In genomic region chr17:73092518-73093135, GRCh38 we compare ENCODE assay signal across 1 cellular context.
TF ChIP-seq lines count a peak whose summit lies in the region.

Gene SLC39A11, minus strand, starts transcription at chr17:73092688. Its CDS starts 3,924 bp downstream, at chr17:73088764.

TF ChIP-seq in HepG2, 621 proteins besides CTCF, POLR2A, EP300 and RAD21 (continued from another document and continues in another):
- TF ChIP-seq ZNF44 (CRISPR knock-in tag; IDR thresholded peaks at IDR 0.05) (peak; percentile 83; the same call in 1 of the 2 replicates), KAT8 (CRISPR knock-in tag; IDR thresholded peaks at IDR 0.05) (peak; percentile 91), ZIK1 (CRISPR knock-in tag; IDR thresholded peaks at IDR 0.05; ENCODE audit: borderline replicate concordance, low read depth) (peak; percentile 78; the same call in 1 of the 2 replicates), ZNF512B (CRISPR knock-in tag; IDR thresholded peaks at IDR 0.05; ENCODE audit: borderline replicate concordance) (no peak), PHF20 (CRISPR knock-in tag; IDR thresholded peaks at IDR 0.05) (peak; percentile 74; the same call in 1 of the 2 replicates), ZNF777 (CRISPR knock-in tag; IDR thresholded peaks at IDR 0.05) (no peak), ETS1 (CRISPR knock-in tag; IDR thresholded peaks at IDR 0.05) (no peak), ZEB1 (IDR thresholded peaks at IDR 0.05; ENCODE audit: insufficient replicate concordance, low read depth) (peak; percentile 40), HOMEZ (CRISPR knock-in tag; IDR thresholded peaks at IDR 0.05; ENCODE audit: low read depth) (no peak), PLSCR1 (CRISPR knock-in tag; IDR thresholded peaks at IDR 0.05; ENCODE audit: borderline replicate concordance) (no peak), HMGXB3 (CRISPR knock-in tag; IDR thresholded peaks at IDR 0.05; ENCODE audit: borderline replicate concordance) (peak; percentile 14; the same call in 1 of the 2 replicates), HOXA9 (CRISPR knock-in tag; IDR thresholded peaks at IDR 0.05; ENCODE audit: borderline replicate concordance) (0 out of 2 replicates have a peak, but pooled peaks have one; percentile 36), ZSCAN9 (CRISPR knock-in tag; IDR thresholded peaks at IDR 0.05; ENCODE audit: borderline replicate concordance) (peak; percentile 86; the same call in 1 of the 2 replicates), SP5 (CRISPR knock-in tag; IDR thresholded peaks at IDR 0.05; ENCODE audit: borderline replicate concordance, low read depth) (peak; percentile 96), DPF2 (CRISPR knock-in tag; IDR thresholded peaks at IDR 0.05; ENCODE audit: borderline replicate concordance, low read depth) (no peak), HNRNPK (IDR thresholded peaks at IDR 0.05; ENCODE audit: low read depth, low read length, poor library complexity, severe bottlenecking) (peak; percentile 70), MAZ (IDR thresholded peaks at IDR 0.05; ENCODE audit: borderline replicate concordance, low read depth, low read length) (peak; percentile 95), MAZ (CRISPR knock-in tag; IDR thresholded peaks at IDR 0.05; ENCODE audit: low read depth) (peak; percentile 63), SMAD3 (CRISPR knock-in tag; IDR thresholded peaks at IDR 0.05) (peak; percentile 48; the same call in 1 of the 2 replicates), STAT6 (CRISPR knock-in tag; IDR thresholded peaks at IDR 0.05; ENCODE audit: borderline replicate concordance) (0 out of 2 replicates have a peak, but pooled peaks have one; percentile 32), MXD1 (CRISPR knock-in tag; IDR thresholded peaks at IDR 0.05) (peak; percentile 98; the same call in 1 of the 2 replicates), ZNF263 (CRISPR knock-in tag; IDR thresholded peaks at IDR 0.05) (no peak), MXD4 (CRISPR knock-in tag; IDR thresholded peaks at IDR 0.05) (peak; percentile 95), SIN3B (IDR thresholded peaks at IDR 0.05; ENCODE audit: low read length) (peak; percentile 57; the same call in 1 of the 2 replicates), HDAC2 (CRISPR knock-in tag; IDR thresholded peaks at IDR 0.05) (peak; percentile 85), CENPT (CRISPR knock-in tag; IDR thresholded peaks at IDR 0.05; ENCODE audit: low read depth) (no peak; the same call in 1 of the 2 replicates), ARID2 (CRISPR knock-in tag; IDR thresholded peaks at IDR 0.05; ENCODE audit: borderline replicate concordance) (no peak), ZNF430 (CRISPR knock-in tag; IDR thresholded peaks at IDR 0.05) (peak; percentile 92; the same call in 1 of the 2 replicates), ASH2L (IDR thresholded peaks at IDR 0.05; ENCODE audit: insufficient read length, low read depth, low read length) (peak; percentile 61), MTF2 (CRISPR knock-in tag; IDR thresholded peaks at IDR 0.05; ENCODE audit: borderline replicate concordance) (no peak), ZBTB1 (CRISPR knock-in tag; IDR thresholded peaks at IDR 0.05; ENCODE audit: borderline replicate concordance) (peak; percentile 57; the same call in 1 of the 2 replicates), YY1 (IDR thresholded peaks at IDR 0.05; ENCODE audit: insufficient read depth, insufficient replicate concordance, low read depth, low read length) (peak; percentile 60), ZNF879 (CRISPR knock-in tag; IDR thresholded peaks at IDR 0.05) (peak; percentile 28; the same call in 1 of the 2 replicates), SRSF1 (optimal IDR thresholded peaks at IDR 0.05; ENCODE audit: low read depth, low read length) (peak; percentile 97), BATF2 (CRISPR knock-in tag; IDR thresholded peaks at IDR 0.05) (no peak), MED1 (CRISPR knock-in tag; IDR thresholded peaks at IDR 0.05) (peak; percentile 53; the same call in 1 of the 2 replicates), ZNF557 (CRISPR knock-in tag; IDR thresholded peaks at IDR 0.05) (no peak), ZNF17 (CRISPR knock-in tag; IDR thresholded peaks at IDR 0.05) (no peak), MTA1 (CRISPR knock-in tag; IDR thresholded peaks at IDR 0.05; ENCODE audit: borderline replicate concordance) (peak; percentile 44; the same call in 1 of the 2 replicates), SRF (IDR thresholded peaks at IDR 0.05; ENCODE audit: low read depth, low read length) (no peak), MEF2D (CRISPR knock-in tag; IDR thresholded peaks at IDR 0.05) (peak; percentile 73; the same call in 1 of the 2 replicates), RFX5 (IDR thresholded peaks at IDR 0.05; ENCODE audit: low read depth, low read length) (no peak), ZNF839 (CRISPR knock-in tag; IDR thresholded peaks at IDR 0.05; ENCODE audit: borderline replicate concordance) (0 out of 2 replicates have a peak, but pooled peaks have one; percentile 21), HINFP (CRISPR knock-in tag; IDR thresholded peaks at IDR 0.05; ENCODE audit: low read depth) (peak; percentile 87; the same call in 1 of the 2 replicates), CSRNP1 (CRISPR knock-in tag; IDR thresholded peaks at IDR 0.05) (peak; percentile 88)
